Comparison of ENCODE assay signal across 12 cellular contexts in genomic region chr14:23232241-23232808, GRCh38. TPM values are rescaled to one million over a fixed set of nuclear protein-coding genes. Genes with fewer than 3 reads are reported as not detected.
"Had no signal": no experiment of that assay in that cellular context is flagged by ENCODE, and none has a peak within 500 bp of the region (broad histone marks: within the 10 kb centered on the region; RNA-seq: fewer than 3 reads in every experiment).

No MANE protein-coding gene starts in this region.

RNA-seq across cellular contexts. Expression of gene RNF212B, which starts 5.4 kb away (rescaled TPM):
- total RNA-seq: activated B cell treated with CpG ODN at 0.5 μM for 24 hours; activated CD4-positive, alpha-beta memory T cell treated with anti-CD3 and anti-CD28 coated beads for 36 hours; activated CD4-positive, alpha-beta memory T cell treated with anti-CD3 and anti-CD28 coated beads, Interleukin-2, amount 10 ng/mL, durations not matched to agents 7 days and 5 days; activated CD4-positive, alpha-beta T cell treated with anti-CD3 and anti-CD28 coated beads for 36 hours; activated CD4-positive, alpha-beta T cell treated with anti-CD3 and anti-CD28 coated beads, Interleukin-2, amount 10 ng/mL, durations not matched to agents 24 days and 14 days; activated CD4-positive, alpha-beta T cell treated with anti-CD3 and anti-CD28 coated beads, Interleukin-2, amount 10 ng/mL, durations not matched to agents 7 days and 5 days; activated CD8-positive, alpha-beta memory T cell treated with anti-CD3 and anti-CD28 coated beads for 36 hours; activated CD8-positive, alpha-beta memory T cell treated with anti-CD3 and anti-CD28 coated beads, Interleukin-2, amount 10 ng/mL, durations not matched to agents 7 days and 5 days; activated CD8-positive, alpha-beta T cell treated with anti-CD3 and anti-CD28 coated beads for 36 hours; activated CD8-positive, alpha-beta T cell treated with anti-CD3 and anti-CD28 coated beads, Interleukin-2, amount 10 ng/mL, durations not matched to agents 7 days and 5 days; T-helper 1 cell treated with Interleukin-12 subunit alpha and Interleukin-12 subunit beta and Interleukin-4 antibody, amounts not matched to agents 30 ng/mL and 1 ng/mL, for 36 hours; T-helper 2 cell treated with Interferon-gamma antibody and Interleukin-4, amounts not matched to agents 100 ng/mL and 5 ng/mL, for 36 hours had no signal

RNA-seq across cellular contexts. Expression of gene SLC7A8, which starts 48.9 kb away (rescaled TPM):
- total RNA-seq: activated CD4-positive, alpha-beta T cell treated with anti-CD3 and anti-CD28 coated beads, Interleukin-2, amount 10 ng/mL, durations not matched to agents 24 days and 14 days had no signal
